In genomic region chr13:24270639-24271131, GRCh38 we compare ENCODE assay signal across 8 cellular contexts. TPM values are rescaled to one million over a fixed set of nuclear protein-coding genes. Genes with fewer than 3 reads are reported as not detected.
DNase-seq lines count a peak whose midpoint lies in the region; ATAC-seq lines count a peak whose summit lies in the region.

No MANE protein-coding gene starts in this region.

- ATAC-seq in GM19463 (IDR thresholded peaks at IDR 0.05; ENCODE audit: unreplicated experiment) = peak; percentile 45
- ATAC-seq in HG03558 (IDR thresholded peaks at IDR 0.05; ENCODE audit: extremely low read depth, unreplicated experiment) = peak; percentile 36
- peak; percentile 25 to 30 for ATAC-seq in activated CD4-positive, CD25-positive, alpha-beta regulatory T cell treated with anti-CD3 and anti-CD28 coated beads, Interleukin-2, amount 50 U/mL, for 24 hours

- H3K4me3 ChIP-seq in CD4-positive, alpha-beta memory T cell (ENCODE audit: low read length in 2 of 2) = peak overlapping the region; percentile 14 to 66
- no peak overlapping the region for H3K4me3 ChIP-seq in mesendoderm (ENCODE audit: low read length)
- H3K4me3 ChIP-seq in stomach smooth muscle (ENCODE audit: low read length in 2 of 2) = peak overlapping the region; percentile 71 to 74

- H3K23ac ChIP-seq in mesendoderm (ENCODE audit: low read length) = no peak overlapping the region

- peak; percentile 74 to 80 (median 76) for DNase-seq in CD4-positive, alpha-beta memory T cell
- DNase-seq in mesendoderm (peak; percentile 14), NCI-H2029 treated with DMSO at 0.1 percent for 48 hours (lab: John Stamatoyannopoulos, UW) (no peak)

- peaks cover 6 to 33% of the 10 kb centered on the region in 2 donors for H3K36me3 Mint-ChIP-seq in CD4-positive, alpha-beta memory T cell
- H3K36me3 Mint-ChIP-seq in dendritic cell treated with granulocyte-macrophage colony-stimulating factor and Interleukin-4, amounts not matched to agents 40 ng/mL and 50 ng/mL, for 4 days (ENCODE audit: low read depth) = no peaks in the 10 kb centered on the region

- H2BK5ac ChIP-seq in mesendoderm (ENCODE audit: low read length) = no peak overlapping the region

- no peak overlapping the region for H2AK5ac ChIP-seq in mesendoderm (ENCODE audit: low read length)

- no peak overlapping the region for H4K5ac ChIP-seq in mesendoderm (ENCODE audit: low read length)

- H3K27ac Mint-ChIP-seq in CD4-positive, alpha-beta memory T cell = peak overlapping the region; percentile 98 to 100 (median 99)
- H3K27ac Mint-ChIP-seq in dendritic cell treated with granulocyte-macrophage colony-stimulating factor and Interleukin-4, amounts not matched to agents 40 ng/mL and 50 ng/mL, for 4 days = peak overlapping the region; percentile 94

- peaks cover 72 to 97% (median 85%) of the 10 kb centered on the region in 4 donors for H3K4me1 Mint-ChIP-seq in CD4-positive, alpha-beta memory T cell
- H3K4me1 Mint-ChIP-seq in dendritic cell treated with granulocyte-macrophage colony-stimulating factor and Interleukin-4, amounts not matched to agents 40 ng/mL and 50 ng/mL, for 4 days (ENCODE audit: low read depth) = peaks cover 64% of the 10 kb centered on the region

- H4K8ac ChIP-seq in mesendoderm (ENCODE audit: low read depth, low read length) = no peak overlapping the region

- no peak overlapping the region for H3K56ac ChIP-seq in mesendoderm (ENCODE audit: low read length)

- H3K27ac ChIP-seq in CD4-positive, alpha-beta memory T cell (ENCODE audit: low read depth, low read length) = peak overlapping the region; percentile 90
- H3K27ac ChIP-seq in mesendoderm (ENCODE audit: low read depth, low read length) (no peak overlapping the region), stomach smooth muscle (ENCODE audit: low read length) (peak overlapping the region; percentile 89)

- no peaks in the 10 kb centered on the region for H3K9me3 ChIP-seq in CD4-positive, alpha-beta memory T cell (ENCODE audit: control insufficient read depth in 1 of 2, low read length in 2 of 2)
- H3K9me3 ChIP-seq in stomach smooth muscle (ENCODE audit: control insufficient read depth in 2 of 2, low read length in 2 of 2) = no peaks in the 10 kb centered on the region

- H3K4me1 ChIP-seq in CD4-positive, alpha-beta memory T cell (ENCODE audit: insufficient read depth, low read length) = peaks cover 98% of the 10 kb centered on the region
- H3K4me1 ChIP-seq in mesendoderm (ENCODE audit: control insufficient read depth, low read depth, low read length) (peaks cover 5% of the 10 kb centered on the region), stomach smooth muscle (ENCODE audit: control insufficient read depth, insufficient read depth, low read length) (peaks cover 16% of the 10 kb centered on the region)

- H3K36me3 ChIP-seq in CD4-positive, alpha-beta memory T cell (ENCODE audit: insufficient read depth, low read length) = no peaks in the 10 kb centered on the region
- no peaks in the 10 kb centered on the region for H3K36me3 ChIP-seq in mesendoderm (ENCODE audit: control insufficient read depth, insufficient read depth, low read length)
- no peaks in the 10 kb centered on the region for H3K36me3 ChIP-seq in stomach smooth muscle (ENCODE audit: control insufficient read depth in 2 of 2, insufficient read depth in 2 of 2, low read length in 2 of 2)

- WGBS in mesendoderm (ENCODE audit: extremely low coverage, insufficient coverage, low lambda C conversion rate) = no CpG with 5 or more reads among the region's 10 CpGs

- peaks cover 2% of the 10 kb centered on the region in 2 donors for H3K27me3 Mint-ChIP-seq in CD4-positive, alpha-beta memory T cell
- no peaks in the 10 kb centered on the region for H3K27me3 Mint-ChIP-seq in dendritic cell treated with granulocyte-macrophage colony-stimulating factor and Interleukin-4, amounts not matched to agents 40 ng/mL and 50 ng/mL, for 4 days

- no peak overlapping the region for H3K4ac ChIP-seq in mesendoderm (ENCODE audit: low read depth, low read length)

- no peaks in the 10 kb centered on the region for H3K79me1 ChIP-seq in mesendoderm (ENCODE audit: low read length)

- peaks cover 0 to 11% (median 0%) of the 10 kb centered on the region in 8 donors for H3K9me3 Mint-ChIP-seq in CD4-positive, alpha-beta memory T cell
- H3K9me3 Mint-ChIP-seq in dendritic cell treated with granulocyte-macrophage colony-stimulating factor and Interleukin-4, amounts not matched to agents 40 ng/mL and 50 ng/mL, for 4 days = no peaks in the 10 kb centered on the region

- H2BK120ac ChIP-seq in mesendoderm (ENCODE audit: low read depth, low read length) = no peak overlapping the region

- H3K9ac ChIP-seq in mesendoderm (ENCODE audit: low read length) = no peak overlapping the region
- H3K9ac ChIP-seq in stomach smooth muscle (ENCODE audit: low read length in 2 of 2) = peak overlapping the region; percentile 49 to 62

- CTCF ChIA-PET in CD4-positive, alpha-beta memory T cell (lab: Charles Lee; ENCODE audit: partially characterized antibody) = interaction anchor here (0.8 to 14.2 kb wide), 6 partner anchors 10 to 110 kb away, joined by 3 to 310 read pairs (median 11); partner anchors contain the start of gene SPATA13

- no peak overlapping the region for H3K18ac ChIP-seq in mesendoderm (ENCODE audit: low read length)

- H3K79me2 ChIP-seq in mesendoderm (ENCODE audit: control insufficient read depth, insufficient read depth, low read length) = no peaks in the 10 kb centered on the region

- no peak overlapping the region for H2BK15ac ChIP-seq in mesendoderm (replicated peaks; ENCODE audit: low read depth)

- H3K4me3 Mint-ChIP-seq in CD4-positive, alpha-beta memory T cell = peak overlapping the region; percentile 83 to 99 (median 92)
- H3K4me3 Mint-ChIP-seq in dendritic cell treated with granulocyte-macrophage colony-stimulating factor and Interleukin-4, amounts not matched to agents 40 ng/mL and 50 ng/mL, for 4 days = peak overlapping the region; percentile 84

- H3K4me2 ChIP-seq in mesendoderm (ENCODE audit: low read length) = no peak overlapping the region

- intact Hi-C loops in CD4-positive, alpha-beta memory T cell (cut with micrococcal nuclease) = loop anchor here (1.0 to 10.0 kb wide), 7 partner anchors 9 to 1032 kb away; partner anchors contain the start of genes C1QTNF9 and NUP58
- intact Hi-C loops in dendritic cell treated with granulocyte-macrophage colony-stimulating factor and Interleukin-4, amounts not matched to agents 40 ng/mL and 50 ng/mL, for 4 days (cut with micrococcal nuclease) = loop anchor here (2.0 to 10.0 kb wide), 2 partner anchors 16 to 244 kb away; partner anchors contain the start of gene PARP4

- POLR2A ChIA-PET in CD4-positive, alpha-beta memory T cell (lab: Charles Lee; ENCODE audit: partially characterized antibody) = interaction anchor here (0.8 to 35.7 kb wide), 10 partner anchors 7 to 895 kb away, joined by 3 to 1361 read pairs (median 6); partner anchors contain the start of genes PARP4 and SPATA13

- H3K27me3 ChIP-seq in CD4-positive, alpha-beta memory T cell (ENCODE audit: insufficient read depth, low read length) = no peaks in the 10 kb centered on the region
- H3K27me3 ChIP-seq in mesendoderm (ENCODE audit: insufficient read depth, low read length, poor library complexity) (no peaks in the 10 kb centered on the region), stomach smooth muscle (ENCODE audit: control insufficient read depth in 1 of 2, insufficient read depth in 2 of 2, low read length in 2 of 2) (no peaks in the 10 kb centered on the region)

RNA-seq across cellular contexts. Expression of gene C1QTNF9, which starts 38.7 kb away (rescaled TPM):
- total RNA-seq in CD4-positive, alpha-beta memory T cell = not detected
- not detected for polyA plus RNA-seq in CD4-positive, alpha-beta memory T cell
- not detected for polyA plus RNA-seq in mesendoderm (2013, experiment 1 of 2)
- polyA plus RNA-seq in mesendoderm (2013, experiment 2 of 2) = 0.03 TPM
